14 cellular contexts compared by ENCODE assay signal in genomic region chr6:147930743-147931142, GRCh38.
DNase-seq lines count a peak whose midpoint lies in the region; ATAC-seq, FAIRE-seq and TF ChIP-seq lines count a peak whose summit lies in the region.
"Had no signal": no experiment of that assay in that cellular context is flagged by ENCODE, and none has a peak within 500 bp of the region (broad histone marks: within the 10 kb centered on the region; RNA-seq: fewer than 3 reads in every experiment).

No MANE protein-coding gene starts in this region.

- H2AFZ ChIP-seq in mammary epithelial cell (ENCODE audit: low read depth, low read length) (peak overlapping the region; percentile 31), keratinocyte (ENCODE audit: control insufficient read depth, low read length) (no peak overlapping the region)

- no peaks in the 10 kb centered on the region for H3K9me1 ChIP-seq in keratinocyte (ENCODE audit: control insufficient read depth, extremely low read depth, insufficient read depth, low read length)

- ATAC-seq in GM19467 (IDR thresholded peaks at IDR 0.05; ENCODE audit: unreplicated experiment) = no peak
- ATAC-seq: A549 had no signal

- intact Hi-C loops in mammary epithelial cell (cut with micrococcal nuclease) = no loop called here

- 100% methylated on average over 1 of the region's 4 CpGs for WGBS in mammary epithelial cell (ENCODE audit: low coverage, missing lambda C conversion rate)

- H3K79me2 ChIP-seq in mammary epithelial cell (ENCODE audit: insufficient read depth, low read length) (no peaks in the 10 kb centered on the region), keratinocyte (ENCODE audit: control insufficient read depth, insufficient read depth, low read length) (no peaks in the 10 kb centered on the region)

- H3K36me3 ChIP-seq in mammary epithelial cell (ENCODE audit: insufficient read depth, low read length) (no peaks in the 10 kb centered on the region), keratinocyte (ENCODE audit: control insufficient read depth in 2 of 2, extremely low read depth in 1 of 2, insufficient read depth in 2 of 2, low read length in 2 of 2) (no peaks in the 10 kb centered on the region)

- TF ChIP-seq CTCF in mammary epithelial cell (conservative IDR thresholded peaks at IDR 0.05 in 1 of 2, IDR thresholded peaks at IDR 0.05 in 1 of 2; ENCODE audit: extremely low read depth in 1 of 2, insufficient read depth in 1 of 2, low read depth in 1 of 2, low read length in 2 of 2) (no peak), keratinocyte (optimal IDR thresholded peaks at IDR 0.05 in 1 of 3, IDR thresholded peaks at IDR 0.05 in 1 of 3, conservative IDR thresholded peaks at IDR 0.05 in 1 of 3; ENCODE audit: extremely low read depth in 1 of 3, insufficient read depth in 2 of 3, low read length in 3 of 3) (no peak), GM13976 (IDR thresholded peaks at IDR 0.05; ENCODE audit: borderline replicate concordance, control extremely low read depth, extremely low read depth, insufficient read depth, missing control alignments) (no peak)

- peaks cover 24% of the 10 kb centered on the region for H3K4me1 ChIP-seq in mammary epithelial cell (ENCODE audit: insufficient read depth, low read length)
- H3K4me1 ChIP-seq in keratinocyte (ENCODE audit: control insufficient read depth, extremely low read depth, insufficient read depth, low read length) = peaks cover 3% of the 10 kb centered on the region
- H3K4me1 ChIP-seq: A549 had no signal

- in situ Hi-C loops in mammary epithelial cell (cut with MboI; ENCODE audit: low sequenced_read_pairs in 2 of 2) = no loop called here
- in situ Hi-C loops in GM13976 (cut with MboI; ENCODE audit: low sequenced_read_pairs, unreplicated experiment) = no loop called here

- H3K4me3 ChIP-seq in mammary epithelial cell (replicated peaks in 1 of 3; ENCODE audit: insufficient read depth in 1 of 3, low read depth in 2 of 3, low read length in 3 of 3) (no peak overlapping the region), keratinocyte (ENCODE audit: control insufficient read depth in 2 of 3, extremely low read depth in 1 of 3, insufficient read depth in 2 of 3, low read depth in 1 of 3, low read length in 3 of 3) (no peak overlapping the region)
- H3K4me3 ChIP-seq: A549 had no signal

- no peaks in the 10 kb centered on the region for H3K27me3 ChIP-seq in mammary epithelial cell (ENCODE audit: insufficient read depth, low read length)
- H3K27me3 ChIP-seq in keratinocyte (ENCODE audit: control insufficient read depth, extremely low read depth, insufficient read depth, low read length) = no peaks in the 10 kb centered on the region

- DNase-seq in Daoy (ENCODE audit: low read depth) (peak; percentile 32), NCI-H226 (peak; percentile 56), mammary epithelial cell (peak; percentile 76), keratinocyte (ENCODE audit: low read depth, low spot score) (no peak), GM13976 (ENCODE audit: low spot score) (no peak), iPS-NIHi11 (ENCODE audit: low spot score) (no peak), foreskin melanocyte (no peak)
- DNase-seq: DMS79, GDM1, NCI-H1417, NCI-H2029, NCI-H526 had no signal

- dilution Hi-C loops in mammary epithelial cell (cut with HindIII; ENCODE audit: low sequenced_read_pairs) (no loop called here), keratinocyte (cut with MboI; ENCODE audit: extremely low pct_ligation_motif_present, low sequenced_read_pairs) (no loop called here)

- peak; percentile 62 for FAIRE-seq in keratinocyte (lab: Jason Lieb, UNC)
- FAIRE-seq: A549 had no signal

- CTCF ChIA-PET in mammary epithelial cell (lab: Charles Lee; ENCODE audit: low non-redundant PET) = interaction anchor here (0.6 kb wide), 1 partner anchor 41 kb away, joined by 13 read pairs; no protein-coding TSS in a partner anchor

- H3K4me2 ChIP-seq in mammary epithelial cell (ENCODE audit: insufficient read depth, low read depth, low read length) (no peak overlapping the region), keratinocyte (ENCODE audit: control insufficient read depth, extremely low read depth, insufficient read depth, low read depth, low read length) (no peak overlapping the region)
- H3K4me2 ChIP-seq: A549 had no signal

- no TSS peak for BruUV-seq in mammary epithelial cell (replicated peaks; lab: Mats Ljungman, UMichigan)

- H3K9me3 ChIP-seq in mammary epithelial cell (replicated peaks; ENCODE audit: insufficient read depth, low read length) = no peaks in the 10 kb centered on the region
- H3K9me3 ChIP-seq in keratinocyte (ENCODE audit: control insufficient read depth, low read depth, low read length) = no peaks in the 10 kb centered on the region
- H3K9me3 ChIP-seq: A549 had no signal

- H3K9ac ChIP-seq in mammary epithelial cell (ENCODE audit: insufficient read depth, low read length) (no peak overlapping the region), keratinocyte (ENCODE audit: control insufficient read depth, extremely low read depth, insufficient read depth, low read length) (no peak overlapping the region)

- H4K20me1 ChIP-seq in mammary epithelial cell (ENCODE audit: insufficient read depth, low read length) (no peaks in the 10 kb centered on the region), keratinocyte (ENCODE audit: control insufficient read depth, extremely low read depth, insufficient read depth, low read length) (no peaks in the 10 kb centered on the region)

- H3K27ac ChIP-seq in mammary epithelial cell (ENCODE audit: insufficient read depth, low read depth, low read length) (no peak overlapping the region), keratinocyte (ENCODE audit: control insufficient read depth, insufficient read depth, low read length) (no peak overlapping the region)
- H3K27ac ChIP-seq: A549 had no signal

Comparison
In these comparisons a context has a peak if more than half of its experiments do, and no peak if none do; other contexts are left out.
1. DNase-seq: peak in Daoy (single experiment), NCI-H226 (single experiment) and mammary epithelial cell (single experiment); none in keratinocyte (single experiment), GM13976 (single experiment), iPS-NIHi11 (single experiment) and foreskin melanocyte (single experiment).